ENCODE assay signal across 1 cellular context in the genomic region with DNA sequence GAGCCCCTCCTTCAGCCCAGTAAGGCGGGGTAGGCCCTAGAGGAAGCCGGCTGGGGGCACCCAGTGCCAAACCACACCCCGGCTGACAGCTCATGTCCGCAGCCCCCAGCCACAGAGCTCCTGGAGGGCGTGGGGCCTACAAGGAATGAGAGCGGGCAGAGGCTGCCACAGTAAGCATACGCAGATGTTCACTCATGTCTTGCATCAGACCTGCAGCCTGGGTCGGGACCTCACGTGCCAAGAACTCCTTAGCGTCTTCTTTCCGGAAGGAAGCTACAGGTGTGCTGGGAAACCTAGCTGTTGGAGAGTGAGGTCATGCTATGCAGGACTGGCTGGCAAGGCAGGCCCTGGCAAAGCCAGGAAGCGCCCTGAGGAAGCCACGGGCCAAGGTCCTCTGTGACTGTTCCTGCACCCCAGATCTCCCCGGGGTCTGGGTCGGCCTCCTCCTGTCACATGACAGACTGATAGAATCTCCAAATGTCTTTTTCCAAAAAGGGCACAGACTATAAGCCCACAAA.
TF ChIP-seq lines count a peak whose summit lies in the region.

No MANE protein-coding gene starts in this region.

TF ChIP-seq in H1, 55 proteins besides CTCF, POLR2A, EP300 and RAD21:
- TF ChIP-seq SUZ12 (IDR thresholded peaks at IDR 0.05; ENCODE audit: low read length) = no peak
- TF ChIP-seq, protein P1, sequence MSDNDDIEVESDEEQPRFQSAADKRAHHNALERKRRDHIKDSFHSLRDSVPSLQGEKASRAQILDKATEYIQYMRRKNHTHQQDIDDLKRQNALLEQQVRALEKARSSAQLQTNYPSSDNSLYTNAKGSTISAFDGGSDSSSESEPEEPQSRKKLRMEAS (IDR thresholded peaks at IDR 0.05) = no peak
- TF ChIP-seq EGR1 (IDR thresholded peaks at IDR 0.05; ENCODE audit: borderline replicate concordance, low read depth, low read length) = no peak
- TF ChIP-seq TAF1 (IDR thresholded peaks at IDR 0.05; ENCODE audit: low read depth, low read length) = no peak
- no peak for TF ChIP-seq TCF12 (IDR thresholded peaks at IDR 0.05; ENCODE audit: low read depth, low read length)
- TF ChIP-seq KDM1A (IDR thresholded peaks at IDR 0.05; ENCODE audit: borderline replicate concordance, low read length) = no peak
- TF ChIP-seq GTF2F1 (IDR thresholded peaks at IDR 0.05; ENCODE audit: borderline replicate concordance, low read depth, low read length) = no peak
- no peak for TF ChIP-seq SIRT6 (IDR thresholded peaks at IDR 0.05; ENCODE audit: low read length)
- TF ChIP-seq RBBP5 (IDR thresholded peaks at IDR 0.05; ENCODE audit: borderline replicate concordance, low read depth, low read length) = no peak
- TF ChIP-seq POLR2AphosphoS5 (IDR thresholded peaks at IDR 0.05; ENCODE audit: low read depth, low read length) = no peak
- TF ChIP-seq BCL11A (IDR thresholded peaks at IDR 0.05; ENCODE audit: low read depth in 2 of 2, low read length in 2 of 2) = no peak
- TF ChIP-seq CHD1 (IDR thresholded peaks at IDR 0.05; ENCODE audit: low read depth, low read length) = no peak
- TF ChIP-seq ZNF274 (IDR thresholded peaks at IDR 0.05; ENCODE audit: borderline replicate concordance, extremely low read depth, low read length) = no peak
- TF ChIP-seq EZH2 (IDR thresholded peaks at IDR 0.05; ENCODE audit: low read depth, low read length, severe bottlenecking) = no peak
- TF ChIP-seq SP2 (IDR thresholded peaks at IDR 0.05; ENCODE audit: low read length) = no peak
- TF ChIP-seq CEBPB (IDR thresholded peaks at IDR 0.05; ENCODE audit: low read depth, low read length) = no peak
- TF ChIP-seq, protein P2, sequence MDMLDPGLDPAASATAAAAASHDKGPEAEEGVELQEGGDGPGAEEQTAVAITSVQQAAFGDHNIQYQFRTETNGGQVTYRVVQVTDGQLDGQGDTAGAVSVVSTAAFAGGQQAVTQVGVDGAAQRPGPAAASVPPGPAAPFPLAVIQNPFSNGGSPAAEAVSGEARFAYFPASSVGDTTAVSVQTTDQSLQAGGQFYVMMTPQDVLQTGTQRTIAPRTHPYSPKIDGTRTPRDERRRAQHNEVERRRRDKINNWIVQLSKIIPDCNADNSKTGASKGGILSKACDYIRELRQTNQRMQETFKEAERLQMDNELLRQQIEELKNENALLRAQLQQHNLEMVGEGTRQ (IDR thresholded peaks at IDR 0.05; ENCODE audit: low read length) = no peak
- no peak for TF ChIP-seq CREB1 (IDR thresholded peaks at IDR 0.05)
- TF ChIP-seq TBP (IDR thresholded peaks at IDR 0.05; ENCODE audit: low read depth, low read length) = no peak
